Comparison of ENCODE assay signal across 8 cellular contexts in the genomic region with DNA sequence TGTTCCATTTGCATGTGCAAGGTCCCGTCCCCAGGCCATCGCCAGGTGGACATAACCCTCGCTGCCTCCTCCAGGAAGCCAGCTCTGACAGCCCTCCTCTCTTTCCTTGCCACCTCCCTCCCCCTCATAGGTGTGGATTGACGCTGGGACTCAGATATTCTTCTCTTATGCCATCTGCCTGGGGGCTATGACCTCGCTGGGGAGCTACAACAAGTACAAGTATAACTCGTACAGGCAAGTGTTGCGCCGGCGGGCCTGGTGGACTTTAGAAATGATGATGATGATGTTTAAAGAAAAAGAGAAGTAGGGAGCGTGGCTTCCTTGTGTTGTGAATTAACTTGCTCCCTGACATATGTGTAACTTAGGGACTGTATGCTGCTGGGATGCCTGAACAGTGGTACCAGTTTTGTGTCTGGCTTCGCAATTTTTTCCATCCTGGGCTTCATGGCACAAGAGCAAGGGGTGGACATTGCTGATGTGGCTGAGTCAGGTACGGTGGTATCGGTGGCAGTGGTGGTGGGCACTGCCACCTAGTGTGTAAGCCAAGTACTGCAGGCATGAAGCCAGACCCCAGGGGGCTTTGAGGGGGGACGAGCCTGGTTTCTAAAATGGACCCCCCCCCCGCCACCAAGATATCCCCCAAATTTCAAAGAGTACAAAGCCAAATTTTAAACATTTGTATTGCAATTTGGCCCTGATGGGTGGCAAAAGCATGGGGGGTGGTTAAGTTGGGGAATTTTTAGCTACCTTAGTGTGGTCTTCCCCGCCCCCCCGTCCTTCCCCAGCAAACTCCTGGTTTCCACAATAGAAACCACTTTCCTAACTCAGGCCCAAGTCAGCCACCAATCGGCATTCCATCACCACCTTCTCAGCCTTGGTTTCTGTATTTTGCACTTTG.
DNase-seq lines count a peak whose midpoint lies in the region; ATAC-seq and TF ChIP-seq lines count a peak whose summit lies in the region.

No MANE protein-coding gene starts in this region.

- H3K9me3 ChIP-seq in heart right ventricle = no peaks in the 10 kb centered on the region
- H3K9me3 ChIP-seq in gastrocnemius medialis = no peaks in the 10 kb centered on the region

- in situ Hi-C loops in gastrocnemius medialis (cut with MboI; ENCODE audit: low sequenced_read_pairs in 4 of 4) = loop anchor here (5.0 to 25.0 kb wide), 5 partner anchors 63 to 581 kb away; a partner anchor contains a TSS

- POLR2A ChIA-PET in activated naive CD8-positive, alpha-beta T cell treated with anti-CD3 and anti-CD28 coated beads, Interleukin-2, amount 10 ng/mL, durations not matched to agents 7 days and 5 days (lab: Charles Lee) = no interaction called here

- DNase-seq in Right ventricle myocardium inferior (ENCODE audit: missing footprints) (no peak), cardiac septum (ENCODE audit: low spot score) (no peak), RPMI8226 (peak; percentile 27), heart right ventricle (peak in 1 of 2 donors; percentile 40), gastrocnemius medialis (no peak)
- peak; percentile 52 for DNase-seq in activated naive CD8-positive, alpha-beta T cell treated with anti-CD3 and anti-CD28 coated beads, Interleukin-2, amount 10 ng/mL, durations not matched to agents 7 days and 5 days

- H3K36me3 ChIP-seq in heart right ventricle (peaks cover 0 to 100% (median 10%) of the 10 kb centered on the region in 9 donors), gastrocnemius medialis (peaks cover 0 to 96% of the 10 kb centered on the region in 2 donors)

- TF ChIP-seq CTCF in heart right ventricle (IDR thresholded peaks at IDR 0.05) (peak; percentile 84 to 93 (median 88)), gastrocnemius medialis (IDR thresholded peaks at IDR 0.05 in 4 of 5, conservative IDR thresholded peaks at IDR 0.05 in 1 of 5) (peak; percentile 92 to 98 (median 97))

- no peak overlapping the region for H3K27ac ChIP-seq in heart right ventricle
- H3K27ac ChIP-seq in gastrocnemius medialis = no peak overlapping the region

- ATAC-seq in Right ventricle myocardium inferior (peak; percentile 59), heart right ventricle (peak in 7 of 8 donors; percentile 44 to 78 (median 57)), gastrocnemius medialis (peak; percentile 32 to 59), GM21390 (IDR thresholded peaks at IDR 0.05; ENCODE audit: unreplicated experiment) (no peak), HG02884 (IDR thresholded peaks at IDR 0.05; ENCODE audit: unreplicated experiment) (no peak)
- peak; percentile 62 for ATAC-seq in activated naive CD8-positive, alpha-beta T cell treated with anti-CD3 and anti-CD28 coated beads, Interleukin-2, amount 10 ng/mL, durations not matched to agents 7 days and 5 days (ENCODE audit: low read depth)

- H3K4me1 ChIP-seq in heart right ventricle (peaks cover 0 to 26% (median 2%) of the 10 kb centered on the region in 9 donors), gastrocnemius medialis (peaks cover 0 to 1% of the 10 kb centered on the region in 2 donors)

- no peak overlapping the region for H3K4me3 Mint-ChIP-seq in activated naive CD8-positive, alpha-beta T cell treated with anti-CD3 and anti-CD28 coated beads, Interleukin-2, amount 10 ng/mL, durations not matched to agents 7 days and 5 days

- TF ChIP-seq POLR2A in gastrocnemius medialis (IDR thresholded peaks at IDR 0.05) = no peak

- intact Hi-C loops in Right ventricle myocardium inferior (cut with DNase I) = loop anchor here (1.0 to 5.0 kb wide), 4 partner anchors 207 to 811 kb away; no protein-coding TSS in a partner anchor
- intact Hi-C loops in cardiac septum (cut with DNase I) = loop anchor here (1.0 to 10.0 kb wide), 3 partner anchors 207 to 573 kb away; no protein-coding TSS in a partner anchor
- intact Hi-C loops in heart right ventricle (cut with DNase I) = loop anchor here (1.0 to 10.0 kb wide), 13 partner anchors 66 to 813 kb away; a partner anchor contains a TSS
- intact Hi-C loops in gastrocnemius medialis (cut with DNase I; ENCODE audit: low total_unique reads) = loop anchor here (1.0 to 10.0 kb wide), 4 partner anchors 207 to 1806 kb away; a partner anchor contains a TSS

- H3K27ac Mint-ChIP-seq in activated naive CD8-positive, alpha-beta T cell treated with anti-CD3 and anti-CD28 coated beads, Interleukin-2, amount 10 ng/mL, durations not matched to agents 7 days and 5 days = no peak overlapping the region

- no peaks in the 10 kb centered on the region for H3K4me1 Mint-ChIP-seq in activated naive CD8-positive, alpha-beta T cell treated with anti-CD3 and anti-CD28 coated beads, Interleukin-2, amount 10 ng/mL, durations not matched to agents 7 days and 5 days

- peaks cover 2% of the 10 kb centered on the region for H3K36me3 Mint-ChIP-seq in activated naive CD8-positive, alpha-beta T cell treated with anti-CD3 and anti-CD28 coated beads, Interleukin-2, amount 10 ng/mL, durations not matched to agents 7 days and 5 days

- H3K27me3 ChIP-seq in heart right ventricle (peaks cover 0 to 28% (median 0%) of the 10 kb centered on the region in 7 donors), gastrocnemius medialis (no peaks in the 10 kb centered on the region)

- H3K4me3 ChIP-seq in heart right ventricle (no peak overlapping the region), gastrocnemius medialis (no peak overlapping the region)

- no peaks in the 10 kb centered on the region for H3K27me3 Mint-ChIP-seq in activated naive CD8-positive, alpha-beta T cell treated with anti-CD3 and anti-CD28 coated beads, Interleukin-2, amount 10 ng/mL, durations not matched to agents 7 days and 5 days

- H3K9me3 Mint-ChIP-seq in activated naive CD8-positive, alpha-beta T cell treated with anti-CD3 and anti-CD28 coated beads, Interleukin-2, amount 10 ng/mL, durations not matched to agents 7 days and 5 days = no peaks in the 10 kb centered on the region

- WGBS in heart right ventricle, 2 donors = 67 to 72% methylated on average over 18 of the region's 18 CpGs

Comparison
In these comparisons a context has a peak if more than half of its experiments do, and no peak if none do; other contexts are left out.
1. ATAC-seq: peak in Right ventricle myocardium inferior (single experiment), activated naive CD8-positive, alpha-beta T cell treated with anti-CD3 and anti-CD28 coated beads, Interleukin-2, amount 10 ng/mL, durations not matched to agents 7 days and 5 days (single experiment), heart right ventricle (7 of 8) and gastrocnemius medialis (2 of 2); none in GM21390 (single experiment) and HG02884 (single experiment).
2. DNase-seq: peak in RPMI8226 (single experiment) and activated naive CD8-positive, alpha-beta T cell treated with anti-CD3 and anti-CD28 coated beads, Interleukin-2, amount 10 ng/mL, durations not matched to agents 7 days and 5 days (single experiment); none in Right ventricle myocardium inferior (single experiment), cardiac septum (single experiment) and gastrocnemius medialis (0 of 2).